In genomic region chr1:42259739-42260064, GRCh38 we compare ENCODE assay signal across 12 cellular contexts.
DNase-seq lines count a peak whose midpoint lies in the region; ATAC-seq and TF ChIP-seq lines count a peak whose summit lies in the region.
"Had no signal": no experiment of that assay in that cellular context is flagged by ENCODE, and none has a peak within 500 bp of the region (broad histone marks: within the 10 kb centered on the region; RNA-seq: fewer than 3 reads in every experiment).

No MANE protein-coding gene starts in this region.

- H3K27me3 Mint-ChIP-seq in activated naive CD4-positive, alpha-beta T cell treated with anti-CD3 and anti-CD28 coated beads, Interleukin-2, amount 50 U/mL, for 24 hours: no peaks in the 10 kb centered on the region
- no peaks in the 10 kb centered on the region for H3K27me3 Mint-ChIP-seq in WTC11 (ENCODE audit: low read depth)

- TF ChIP-seq EP300 in transverse colon (IDR thresholded peaks at IDR 0.05; ENCODE audit: low read depth) (no peak), suprapubic skin (IDR thresholded peaks at IDR 0.05) (no peak)

- H3K9me3 Mint-ChIP-seq in activated naive CD4-positive, alpha-beta T cell treated with anti-CD3 and anti-CD28 coated beads, Interleukin-2, amount 50 U/mL, for 24 hours: peaks cover 6% of the 10 kb centered on the region
- H3K9me3 Mint-ChIP-seq in WTC11: peaks cover 7% of the 10 kb centered on the region

- CTCF ChIA-PET in WTC11 (lab: Charles Lee): no interaction called here

- H3K27ac Mint-ChIP-seq in activated naive CD4-positive, alpha-beta T cell treated with anti-CD3 and anti-CD28 coated beads, Interleukin-2, amount 50 U/mL, for 24 hours: peak overlapping the region; percentile 42
- H3K27ac Mint-ChIP-seq in WTC11: peak overlapping the region; percentile 38

- H3K36me3 ChIP-seq in transverse colon (peaks cover 0 to 8% (median 0%) of the 10 kb centered on the region in 4 donors), suprapubic skin (no peaks in the 10 kb centered on the region)

- peak overlapping the region; percentile 76 for H3K27ac ChIP-seq in layer of hippocampus (ENCODE audit: low read depth, low read length)
- peak overlapping the region; percentile 23 to 56 (median 40) for H3K27ac ChIP-seq in transverse colon
- no peak overlapping the region for H3K27ac ChIP-seq in suprapubic skin
- H3K27ac ChIP-seq: RWPE1 had no signal

- intact Hi-C loops in transverse colon (cut with DNase I; ENCODE audit: low total_unique reads): no loop called here

- 43 to 47% methylated on average over 4 of the region's 4 CpGs for WGBS in transverse colon (ENCODE audit: low coverage in 1 of 2), 2 donors
- WGBS in suprapubic skin: 16% methylated on average over 4 of the region's 4 CpGs

- ATAC-seq in WTC11 (no peak), GM19455 (IDR thresholded peaks at IDR 0.05; ENCODE audit: unreplicated experiment) (no peak), HG03159 (IDR thresholded peaks at IDR 0.05; ENCODE audit: unreplicated experiment) (no peak)

- H3K4me3 Mint-ChIP-seq in activated naive CD4-positive, alpha-beta T cell treated with anti-CD3 and anti-CD28 coated beads, Interleukin-2, amount 50 U/mL, for 24 hours: no peak overlapping the region
- no peak overlapping the region for H3K4me3 Mint-ChIP-seq in WTC11

- POLR2A ChIA-PET in WTC11 (lab: Charles Lee): no interaction called here

- H3K4me1 ChIP-seq in transverse colon (peaks cover 8 to 34% (median 15%) of the 10 kb centered on the region in 4 donors), suprapubic skin (peaks cover 29% of the 10 kb centered on the region)

- TF ChIP-seq POLR2A in transverse colon (IDR thresholded peaks at IDR 0.05) (no peak), suprapubic skin (IDR thresholded peaks at IDR 0.05) (no peak)

- in situ Hi-C loops in transverse colon (cut with MboI; ENCODE audit: low pct_ligation_motif_present in 1 of 4, low pct_unique_long_range_greater_than_20kb in 1 of 4, low sequenced_read_pairs in 3 of 4): no loop called here

- no peak for DNase-seq in activated naive CD4-positive, alpha-beta T cell treated with anti-CD3 and anti-CD28 coated beads, Interleukin-2, amount 50 U/mL, for 16 hours
- DNase-seq in WTC11 (ENCODE audit: low spot score) (no peak), transverse colon (no peak), suprapubic skin (ENCODE audit: low spot score in 2 of 2) (no peak)
- DNase-seq: NCI-H1105; stimulated activated CD4-positive, alpha-beta T cell treated with anti-CD3 and anti-CD28 coated beads, Interleukin-2, amount 100 ng/mL, for 24 hours had no signal

- H3K4me3 ChIP-seq in transverse colon: no peak overlapping the region
- no peak overlapping the region for H3K4me3 ChIP-seq in suprapubic skin
- H3K4me3 ChIP-seq: mucosa of descending colon had no signal

- H3K4me1 Mint-ChIP-seq in activated naive CD4-positive, alpha-beta T cell treated with anti-CD3 and anti-CD28 coated beads, Interleukin-2, amount 50 U/mL, for 24 hours: peaks cover 67% of the 10 kb centered on the region
- H3K4me1 Mint-ChIP-seq in WTC11: peaks cover 8% of the 10 kb centered on the region; the same call in 1 of the 2 replicates

- H3K27me3 ChIP-seq in layer of hippocampus (ENCODE audit: control insufficient read depth, insufficient read depth, low read length): no peaks in the 10 kb centered on the region
- no peaks in the 10 kb centered on the region for H3K27me3 ChIP-seq in transverse colon
- no peaks in the 10 kb centered on the region for H3K27me3 ChIP-seq in suprapubic skin

- TF ChIP-seq CTCF in WTC11 (IDR thresholded peaks at IDR 0.05) (no peak), transverse colon (IDR thresholded peaks at IDR 0.05) (no peak), suprapubic skin (IDR thresholded peaks at IDR 0.05) (no peak)

- H3K36me3 Mint-ChIP-seq in activated naive CD4-positive, alpha-beta T cell treated with anti-CD3 and anti-CD28 coated beads, Interleukin-2, amount 50 U/mL, for 24 hours: peaks cover 31% of the 10 kb centered on the region
- peaks cover 10% of the 10 kb centered on the region for H3K36me3 Mint-ChIP-seq in WTC11

- no peaks in the 10 kb centered on the region for H3K9me3 ChIP-seq in transverse colon
- no peaks in the 10 kb centered on the region for H3K9me3 ChIP-seq in suprapubic skin
- H3K9me3 ChIP-seq: mucosa of descending colon had no signal

TF ChIP-seq in WTC11, 78 proteins besides CTCF, POLR2A, EP300 and RAD21:
- TF ChIP-seq ATF6 (CRISPR knock-in tag; IDR thresholded peaks at IDR 0.05): no peak
